18 cellular contexts compared by ENCODE assay signal in genomic region chr19:10399878-10400277, GRCh38.
"Had no signal": no experiment of that assay in that cellular context is flagged by ENCODE, and none has a peak within 500 bp of the region (broad histone marks: within the 10 kb centered on the region; RNA-seq: fewer than 3 reads in every experiment).

No MANE protein-coding gene starts in this region.

- H3K27ac Mint-ChIP-seq: activated CD4-positive, alpha-beta memory T cell treated with anti-CD3 and anti-CD28 coated beads, Interleukin-2, amount 10 ng/mL, durations not matched to agents 7 days and 5 days; activated T-helper 1 cell treated with anti-CD3 and anti-CD28 coated beads, Interleukin-12 subunit alpha, Interleukin-12 subunit beta, Interleukin-2, Interleukin-4 antibody, amounts not matched to agents 30 ng/mL and 10 ng/mL and 1 ng/mL, durations not matched to agents 14 hours and 24 hours and 36 hours; neural progenitor cell had no signal

- ATAC-seq: activated naive CD8-positive, alpha-beta T cell treated with anti-CD3 and anti-CD28 coated beads, Interleukin-2, amount 50 U/mL, for 24 hours; gastroesophageal sphincter had no signal

- H3K9me3 ChIP-seq: colonic mucosa, gastroesophageal sphincter, vagina had no signal

- H3K27ac ChIP-seq: cardiac muscle cell, colonic mucosa, gastroesophageal sphincter, hepatocyte, neural progenitor cell, parathyroid adenoma, vagina had no signal

- H3K4me3 ChIP-seq: cardiac muscle cell, colonic mucosa, gastroesophageal sphincter, hepatocyte, neural progenitor cell, vagina had no signal

- H3K4me3 Mint-ChIP-seq: activated CD4-positive, alpha-beta memory T cell treated with anti-CD3 and anti-CD28 coated beads, Interleukin-2, amount 10 ng/mL, durations not matched to agents 7 days and 5 days had no signal

- H3K27me3 Mint-ChIP-seq: activated CD4-positive, alpha-beta memory T cell treated with anti-CD3 and anti-CD28 coated beads, Interleukin-2, amount 10 ng/mL, durations not matched to agents 7 days and 5 days; activated naive CD8-positive, alpha-beta T cell treated with anti-CD3 and anti-CD28 coated beads, Interleukin-2, amount 50 U/mL, for 24 hours had no signal

- H3K27me3 ChIP-seq: vagina had no signal

- DNase-seq: activated CD4-positive, alpha-beta memory T cell treated with anti-CD3 and anti-CD28 coated beads, Interleukin-2, amount 10 ng/mL, durations not matched to agents 7 days and 5 days; activated CD4-positive, alpha-beta T cell treated with anti-CD3 and anti-CD28 coated beads for 1 hour; activated naive CD4-positive, alpha-beta T cell treated with Interleukin-2 at 50 U/mL for 16 hours; activated naive CD8-positive, alpha-beta T cell treated with anti-CD3 and anti-CD28 coated beads, Interleukin-2, amount 50 U/mL, for 24 hours; colonic mucosa; effector CD8-positive, alpha-beta T cell; kidney; retina; stimulated activated CD4-positive, alpha-beta T cell treated with anti-CD3 and anti-CD28 coated beads, Interleukin-2, amount 100 ng/mL, for 48 hours; stimulated activated CD8-positive, alpha-beta memory T cell treated with anti-CD3 and anti-CD28 coated beads, Interleukin-4, amount 100 ng/mL, for 48 hours; T-helper 9 cell had no signal

- H3K9me3 Mint-ChIP-seq: activated CD4-positive, alpha-beta memory T cell treated with anti-CD3 and anti-CD28 coated beads, Interleukin-2, amount 10 ng/mL, durations not matched to agents 7 days and 5 days; activated naive CD8-positive, alpha-beta T cell treated with anti-CD3 and anti-CD28 coated beads, Interleukin-2, amount 50 U/mL, for 24 hours; activated T-helper 1 cell treated with anti-CD3 and anti-CD28 coated beads, Interleukin-12 subunit alpha, Interleukin-12 subunit beta, Interleukin-2, Interleukin-4 antibody, amounts not matched to agents 30 ng/mL and 10 ng/mL and 1 ng/mL, durations not matched to agents 14 hours and 24 hours and 36 hours; neural progenitor cell had no signal

- H3K36me3 ChIP-seq: neural progenitor cell had no signal
